Comparison of ENCODE assay signal across 11 cellular contexts in genomic region chr14:21109377-21110260, GRCh38. TPM values are rescaled to one million over a fixed set of nuclear protein-coding genes. Genes with fewer than 3 reads are reported as not detected.
DNase-seq lines count a peak whose midpoint lies in the region; ATAC-seq and TF ChIP-seq lines count a peak whose summit lies in the region.
"Had no signal": no experiment of that assay in that cellular context is flagged by ENCODE, and none has a peak within 500 bp of the region (broad histone marks: within the 10 kb centered on the region; RNA-seq: fewer than 3 reads in every experiment).

No MANE protein-coding gene starts in this region.

- H4K20me1 ChIP-seq in neural progenitor cell (ENCODE audit: low read depth), result no peaks in the 10 kb centered on the region

- H3K4me1 ChIP-seq in neural progenitor cell, result peaks cover 13% of the 10 kb centered on the region

- no peaks in the 10 kb centered on the region for H3K27me3 Mint-ChIP-seq in activated CD4-positive, alpha-beta T cell treated with anti-CD3 and anti-CD28 coated beads, Interleukin-2, amount 10 ng/mL, durations not matched to agents 24 days and 14 days
- H3K27me3 Mint-ChIP-seq in neural progenitor cell (ENCODE audit: insufficient read depth, low read depth), result peaks cover 2% of the 10 kb centered on the region
- peaks cover 0 to 3% (median 0%) of the 10 kb centered on the region in 3 donors for H3K27me3 Mint-ChIP-seq in CD14-positive monocyte (ENCODE audit: low read depth in 3 of 3)

- H3K4me2 ChIP-seq in neural progenitor cell, result peak overlapping the region; percentile 14

- ATAC-seq in HG02642 (IDR thresholded peaks at IDR 0.05; ENCODE audit: poor library complexity, unreplicated experiment) (peak; percentile 52), GM18517 (IDR thresholded peaks at IDR 0.05; ENCODE audit: unreplicated experiment) (no peak)

- no peak overlapping the region for H3K9ac ChIP-seq in neural progenitor cell

- intact Hi-C loops in activated CD4-positive, alpha-beta T cell treated with anti-CD3 and anti-CD28 coated beads, Interleukin-2, amount 10 ng/mL, durations not matched to agents 24 days and 14 days (cut with micrococcal nuclease), result loop anchor here (10.0 kb wide), 2 partner anchors 345 to 445 kb away; partner anchors contain the start of gene CHD8
- intact Hi-C loops in CD14-positive monocyte (cut with micrococcal nuclease), result loop anchor here (5.0 to 10.0 kb wide), 4 partner anchors 92 to 645 kb away; partner anchors contain the start of genes ANG (in 1 of the 2), PIP4P1 (in 1 of the 2), PNP (in 1 of the 2) and RNASE4 (in 1 of the 2)

- DNase-seq in activated CD4-positive, alpha-beta T cell treated with anti-CD3 and anti-CD28 coated beads, Interleukin-2, amount 10 ng/mL, durations not matched to agents 24 days and 14 days, result no peak
- DNase-seq in activated CD4-positive, alpha-beta T cell treated with anti-CD3 and anti-CD28 coated beads for 4 hours, result no peak
- peak; percentile 99 for DNase-seq in NCI-H2171 treated with DMSO at 0.1 percent for 48 hours (lab: John Stamatoyannopoulos, UW)
- no peak for DNase-seq in neural progenitor cell (ENCODE audit: low spot score)
- DNase-seq in CD14-positive monocyte (ENCODE audit: low spot score), result no peak
- no peak for DNase-seq in RKO (ENCODE audit: low spot score)
- DNase-seq: NCI-H2029 treated with DMSO at 0.1 percent for 48 hours, transverse colon had no signal

- H3K4me3 ChIP-seq in neural progenitor cell, result no peak overlapping the region
- H3K4me3 ChIP-seq: transverse colon had no signal

- H3K27me3 ChIP-seq in neural progenitor cell, result no peaks in the 10 kb centered on the region
- H3K27me3 ChIP-seq: transverse colon had no signal

- peaks cover 11% of the 10 kb centered on the region for H3F3A ChIP-seq in neural progenitor cell (ENCODE audit: low read depth)

- H3K79me2 ChIP-seq in neural progenitor cell (ENCODE audit: low read depth), result peaks cover 9% of the 10 kb centered on the region

- no peaks in the 10 kb centered on the region for H3K36me3 ChIP-seq in neural progenitor cell
- H3K36me3 ChIP-seq: transverse colon had no signal

- H3K9me3 ChIP-seq in neural progenitor cell (ENCODE audit: low read depth), result no peaks in the 10 kb centered on the region
- H3K9me3 ChIP-seq: transverse colon had no signal

- no peaks in the 10 kb centered on the region for H3K36me3 Mint-ChIP-seq in activated CD4-positive, alpha-beta T cell treated with anti-CD3 and anti-CD28 coated beads, Interleukin-2, amount 10 ng/mL, durations not matched to agents 24 days and 14 days (ENCODE audit: low read depth)
- no peaks in the 10 kb centered on the region for H3K36me3 Mint-ChIP-seq in neural progenitor cell
- no peaks in the 10 kb centered on the region for H3K36me3 Mint-ChIP-seq in CD14-positive monocyte

- H3K9me3 Mint-ChIP-seq in activated CD4-positive, alpha-beta T cell treated with anti-CD3 and anti-CD28 coated beads, Interleukin-2, amount 10 ng/mL, durations not matched to agents 24 days and 14 days, result no peaks in the 10 kb centered on the region
- H3K9me3 Mint-ChIP-seq in neural progenitor cell, result no peaks in the 10 kb centered on the region
- H3K9me3 Mint-ChIP-seq in CD14-positive monocyte, result no peaks in the 10 kb centered on the region

- no peak overlapping the region for H3K4me3 Mint-ChIP-seq in activated CD4-positive, alpha-beta T cell treated with anti-CD3 and anti-CD28 coated beads, Interleukin-2, amount 10 ng/mL, durations not matched to agents 24 days and 14 days
- H3K4me3 Mint-ChIP-seq in neural progenitor cell, result no peak overlapping the region
- H3K4me3 Mint-ChIP-seq in CD14-positive monocyte, result no peak overlapping the region

- H3K27ac ChIP-seq in neural progenitor cell, result no peak overlapping the region
- H3K27ac ChIP-seq: transverse colon had no signal

- TF ChIP-seq CTCF in neural progenitor cell (IDR thresholded peaks at IDR 0.05), result no peak
- TF ChIP-seq CTCF in CD14-positive monocyte (IDR thresholded peaks at IDR 0.05), result no peak

- no peak overlapping the region for H2AFZ ChIP-seq in neural progenitor cell (replicated peaks)

- H3K4me1 Mint-ChIP-seq in activated CD4-positive, alpha-beta T cell treated with anti-CD3 and anti-CD28 coated beads, Interleukin-2, amount 10 ng/mL, durations not matched to agents 24 days and 14 days, result peaks cover 13% of the 10 kb centered on the region
- H3K4me1 Mint-ChIP-seq in neural progenitor cell (peaks cover 33% of the 10 kb centered on the region), CD14-positive monocyte (peaks cover 47% of the 10 kb centered on the region)

- peak overlapping the region; percentile 8 for H3K27ac Mint-ChIP-seq in activated CD4-positive, alpha-beta T cell treated with anti-CD3 and anti-CD28 coated beads, Interleukin-2, amount 10 ng/mL, durations not matched to agents 24 days and 14 days
- H3K27ac Mint-ChIP-seq in neural progenitor cell, result peak overlapping the region; percentile 26
- H3K27ac Mint-ChIP-seq in CD14-positive monocyte, result no peak overlapping the region

RNA-seq across cellular contexts. Expression of gene TMEM253, which starts 8.8 kb away (rescaled TPM):
- not detected in 2 replicates for total RNA-seq in activated CD4-positive, alpha-beta T cell treated with anti-CD3 and anti-CD28 coated beads, Interleukin-2, amount 10 ng/mL, durations not matched to agents 24 days and 14 days
- 0.22 and 1.3 TPM in 2 replicates for total RNA-seq in neural progenitor cell (ENCODE audit: low replicate concordance)
- not detected for polyA plus RNA-seq in CD14-positive monocyte
- total RNA-seq: fibroblast of lung had no signal

RNA-seq across cellular contexts. Expression of gene ZNF219, which starts 11.2 kb away (rescaled TPM):
- 6.5 and 8.3 TPM in 2 replicates for total RNA-seq in activated CD4-positive, alpha-beta T cell treated with anti-CD3 and anti-CD28 coated beads, Interleukin-2, amount 10 ng/mL, durations not matched to agents 24 days and 14 days
- 46.2 and 231 TPM in 2 replicates for total RNA-seq in neural progenitor cell (ENCODE audit: low replicate concordance)
- polyA plus RNA-seq in CD14-positive monocyte, result under 1 TPM; 0.49 to 0.68 TPM

RNA-seq across cellular contexts. Expression of gene ARHGEF40, which starts 39.5 kb away (rescaled TPM):
- not detected in 2 replicates for total RNA-seq in activated CD4-positive, alpha-beta T cell treated with anti-CD3 and anti-CD28 coated beads, Interleukin-2, amount 10 ng/mL, durations not matched to agents 24 days and 14 days
- total RNA-seq in neural progenitor cell (ENCODE audit: low replicate concordance), result 15.0 and 46.0 TPM in 2 replicates
- polyA plus RNA-seq in CD14-positive monocyte, result 10 to 100 TPM; 12.1 to 15.3 TPM

RNA-seq across cellular contexts. Expression of gene OR5AU1, which starts 46.2 kb away (rescaled TPM):
- total RNA-seq in activated CD4-positive, alpha-beta T cell treated with anti-CD3 and anti-CD28 coated beads, Interleukin-2, amount 10 ng/mL, durations not matched to agents 24 days and 14 days, result not detected in 2 replicates
- total RNA-seq in neural progenitor cell (ENCODE audit: low replicate concordance), result under 0.01 TPM in 1 of 2 replicates, not detected in the other
- not detected for polyA plus RNA-seq in CD14-positive monocyte
- total RNA-seq: fibroblast of lung, transverse colon had no signal
- polyA plus RNA-seq: fibroblast of lung had no signal

RNA-seq across cellular contexts. Expression of gene RNASE8, which starts 52.0 kb away (rescaled TPM):
- total RNA-seq in activated CD4-positive, alpha-beta T cell treated with anti-CD3 and anti-CD28 coated beads, Interleukin-2, amount 10 ng/mL, durations not matched to agents 24 days and 14 days, result not detected in 2 replicates
- not detected in 2 replicates for total RNA-seq in neural progenitor cell (ENCODE audit: low replicate concordance)
- not detected for polyA plus RNA-seq in CD14-positive monocyte
- total RNA-seq: fibroblast of lung, transverse colon had no signal
- polyA plus RNA-seq: fibroblast of lung had no signal

Comparison
In these comparisons a context has a peak if more than half of its experiments do, and no peak if none do; other contexts are left out.
1. H3K27ac Mint-ChIP-seq: peak in activated CD4-positive, alpha-beta T cell treated with anti-CD3 and anti-CD28 coated beads, Interleukin-2, amount 10 ng/mL, durations not matched to agents 24 days and 14 days (single experiment) and neural progenitor cell (single experiment); none in CD14-positive monocyte (0 of 7).
2. RNA of gene ARHGEF40, which starts 39.5 kb away (total RNA-seq): 15.0 to 46.0 TPM in neural progenitor cell; not detected in activated CD4-positive, alpha-beta T cell treated with anti-CD3 and anti-CD28 coated beads, Interleukin-2, amount 10 ng/mL, durations not matched to agents 24 days and 14 days; every median in the first group is over 10 times any median in the second.